Comparison of ENCODE assay signal across 8 cellular contexts in the genomic region with DNA sequence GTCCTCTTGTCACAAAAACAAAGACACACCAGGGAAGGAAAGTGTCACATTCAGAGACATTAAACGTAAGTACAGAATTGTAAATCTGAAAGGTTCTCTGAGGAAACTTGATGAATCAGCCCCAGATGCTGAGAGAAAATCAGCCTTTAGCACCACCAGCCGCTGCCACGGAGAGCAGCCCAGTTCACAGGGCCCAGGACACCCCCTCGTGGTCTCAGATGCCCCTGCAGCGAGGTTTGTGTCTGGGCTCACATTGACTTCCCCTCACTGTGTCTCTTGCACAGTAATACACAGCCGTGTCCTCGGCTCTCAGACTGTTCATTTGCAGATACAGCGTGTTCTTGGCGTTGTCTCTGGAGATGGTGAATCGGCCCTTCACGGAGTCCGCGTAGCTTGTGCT.
DNase-seq lines count a peak whose midpoint lies in the region; ATAC-seq and TF ChIP-seq lines count a peak whose summit lies in the region.
"Not testable (repeated sequence)": the region's sequence is repeated elsewhere in the genome, so short reads cannot be mapped to it uniquely, and the experiment has no call there.

No MANE protein-coding gene starts in this region.

- not testable (repeated sequence) for DNase-seq in CD14-positive monocyte (ENCODE audit: low spot score); memory B cell (ENCODE audit: low spot score in 2 of 2)
- DNase-seq in KBM-7: peak; percentile 55
- DNase-seq in WERI-Rb-1: peak; percentile 26
- peak; percentile 15 for DNase-seq in activated gamma-delta T cell treated with Interleukin-2 at 50 U/mL for 16 hours
- DNase-seq in stimulated activated naive CD8-positive, alpha-beta T cell treated with anti-CD3 and anti-CD28 coated beads, Interleukin-15, Interleukin-2, amounts not matched to agents 100 U/mL and 50 U/mL, for 24 hours: peak; percentile 20

- peak; percentile 87 for ATAC-seq in memory B cell (ENCODE audit: low read depth)
- peak; percentile 69 for ATAC-seq in stimulated activated naive CD8-positive, alpha-beta T cell treated with anti-CD3 and anti-CD28 coated beads, Interleukin-15, Interleukin-2, amounts not matched to agents 100 U/mL and 50 U/mL, for 24 hours

- H3K27me3 ChIP-seq in OCI-LY3 (ENCODE audit: low read depth, low read length) (peaks cover 19% of the 10 kb centered on the region), WERI-Rb-1 (ENCODE audit: insufficient read depth, low read depth, severe bottlenecking) (peaks cover 32% of the 10 kb centered on the region)

- H2AFZ ChIP-seq in OCI-LY3 (ENCODE audit: low read depth, low read length): not testable (repeated sequence)

- not testable (repeated sequence) for H3K27me3 Mint-ChIP-seq in CD14-positive monocyte (ENCODE audit: low read depth in 3 of 3); memory B cell

- in situ Hi-C loops in KBM-7 (cut with MboI; ENCODE audit: low pct_unique_long_range_greater_than_20kb, low sequenced_read_pairs): not testable (repeated sequence)

- not testable (repeated sequence) for H3K27ac Mint-ChIP-seq in CD14-positive monocyte, memory B cell

- not testable (repeated sequence) for H3K36me3 Mint-ChIP-seq in CD14-positive monocyte, memory B cell

- H3K79me2 ChIP-seq in OCI-LY3 (ENCODE audit: low read length): not testable (repeated sequence)

- not testable (repeated sequence) for H3K36me3 ChIP-seq in OCI-LY3 (replicated peaks; ENCODE audit: low read depth, low read length); WERI-Rb-1

- not testable (repeated sequence) for H3K27ac ChIP-seq in OCI-LY3 (ENCODE audit: low read length); WERI-Rb-1

- H4K20me1 ChIP-seq in OCI-LY3 (ENCODE audit: insufficient read depth, low read length): not testable (repeated sequence)

- not testable (repeated sequence) for H3K9ac ChIP-seq in OCI-LY3 (ENCODE audit: low read length)

- peak overlapping the region; percentile 17; the same call in 1 of the 2 replicates for H3K4me2 ChIP-seq in OCI-LY3 (ENCODE audit: low read length)

- H3K9me3 ChIP-seq in OCI-LY3 (ENCODE audit: insufficient read depth, low read length); WERI-Rb-1 (ENCODE audit: severe bottlenecking): not testable (repeated sequence)

- H3K4me3 Mint-ChIP-seq in CD14-positive monocyte, memory B cell: not testable (repeated sequence)

- H3K9me3 Mint-ChIP-seq in CD14-positive monocyte, memory B cell: not testable (repeated sequence)

- peak; percentile 5 for TF ChIP-seq CTCF in CD14-positive monocyte (IDR thresholded peaks at IDR 0.05)
- peak; percentile 49 for TF ChIP-seq CTCF in GM12873 (IDR thresholded peaks at IDR 0.05; ENCODE audit: insufficient read depth, low read depth, low read length, missing control alignments)
- peak; percentile 17; the same call in 1 of the 2 replicates for TF ChIP-seq CTCF in OCI-LY3 (IDR thresholded peaks at IDR 0.05; ENCODE audit: low read depth, low read length)
- peak; percentile 32; the same call in 1 of the 2 replicates for TF ChIP-seq CTCF in WERI-Rb-1 (IDR thresholded peaks at IDR 0.05; ENCODE audit: low read depth, low read length)

- not testable (repeated sequence) for H3K4me1 Mint-ChIP-seq in CD14-positive monocyte, memory B cell

- intact Hi-C loops in CD14-positive monocyte (cut with micrococcal nuclease): not testable (repeated sequence)

- peaks cover 14% of the 10 kb centered on the region for H3K4me1 ChIP-seq in OCI-LY3 (ENCODE audit: low read length)

- H3K4me3 ChIP-seq in OCI-LY3 (ENCODE audit: low read length); WERI-Rb-1 (ENCODE audit: low read depth, low read length): not testable (repeated sequence)
